ENCODE assay signal across 13 cellular contexts in the genomic region with DNA sequence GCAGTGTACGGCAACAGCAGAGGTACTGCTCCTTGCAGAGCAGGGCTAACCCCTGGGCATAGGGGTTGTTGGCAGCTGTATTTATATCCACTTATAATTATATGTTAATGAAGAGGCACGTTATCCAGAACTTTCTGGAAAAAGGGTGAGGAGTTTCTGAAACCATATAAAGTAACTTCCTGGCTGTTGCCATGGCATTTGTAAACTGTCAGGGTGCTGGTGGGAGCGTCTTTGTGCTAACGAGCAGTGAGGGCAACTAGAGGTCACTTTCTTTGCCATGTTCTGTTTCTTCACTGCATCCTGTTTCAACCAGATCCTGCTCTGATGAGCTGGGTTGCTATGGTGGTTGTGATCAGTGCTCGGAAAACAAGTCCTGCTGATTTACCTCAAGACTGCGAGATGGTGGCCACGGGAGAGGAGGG. TPM values are rescaled to one million over a fixed set of nuclear protein-coding genes. Genes with fewer than 3 reads are reported as not detected.
DNase-seq lines count a peak whose midpoint lies in the region; ATAC-seq and TF ChIP-seq lines count a peak whose summit lies in the region.
"Had no signal": no experiment of that assay in that cellular context is flagged by ENCODE, and none has a peak within 500 bp of the region (broad histone marks: within the 10 kb centered on the region; RNA-seq: fewer than 3 reads in every experiment).

No MANE protein-coding gene starts in this region.

- DNase-seq in activated CD4-positive, alpha-beta T cell treated with anti-CD3 and anti-CD28 coated beads for 36 hours = no peak
- no peak for DNase-seq in activated CD4-positive, alpha-beta T cell treated with anti-CD3 and anti-CD28 coated beads, Interleukin-2, amount 10 ng/mL, durations not matched to agents 7 days and 5 days
- DNase-seq in T-helper 1 cell (peak in 4 of 5 donors; percentile 9 to 28 (median 18)), fibroblast of the aortic adventitia (ENCODE audit: low read depth) (peak; percentile 19), HPDE6-E6E7 (ENCODE audit: extremely low spot score) (no peak), iPS-NIHi7 (ENCODE audit: extremely low spot score) (no peak)
- no peak for DNase-seq in stimulated activated effector memory CD8-positive, alpha-beta T cell treated with anti-CD3 and anti-CD28 coated beads, Interleukin-12 subunit alpha, Interleukin-12 subunit beta, amount 100 ng/mL, for 72 hours (ENCODE audit: low spot score in 2 of 2)
- DNase-seq: activated T-cell treated with anti-CD3 and anti-CD28 coated beads, Interleukin-2, amount 50 U/mL, for 48 hours; NCI-H1436 had no signal

- TF ChIP-seq CTCF in fibroblast of the aortic adventitia (IDR thresholded peaks at IDR 0.05; ENCODE audit: insufficient read depth, low read length) = no peak

- peaks cover 3% of the 10 kb centered on the region for H3K36me3 Mint-ChIP-seq in activated CD4-positive, alpha-beta T cell treated with anti-CD3 and anti-CD28 coated beads for 36 hours (ENCODE audit: low read depth)
- H3K36me3 Mint-ChIP-seq in activated CD4-positive, alpha-beta T cell treated with anti-CD3 and anti-CD28 coated beads, Interleukin-2, amount 10 ng/mL, durations not matched to agents 7 days and 5 days (ENCODE audit: low read depth) = no peaks in the 10 kb centered on the region
- no peaks in the 10 kb centered on the region for H3K36me3 Mint-ChIP-seq in stimulated activated effector memory CD8-positive, alpha-beta T cell treated with anti-CD3 and anti-CD28 coated beads, Interleukin-12 subunit alpha, Interleukin-12 subunit beta, amount 100 ng/mL, for 72 hours

- H3K27me3 Mint-ChIP-seq in activated CD4-positive, alpha-beta T cell treated with anti-CD3 and anti-CD28 coated beads for 36 hours = peaks cover 12% of the 10 kb centered on the region
- H3K27me3 Mint-ChIP-seq in activated CD4-positive, alpha-beta T cell treated with anti-CD3 and anti-CD28 coated beads, Interleukin-2, amount 10 ng/mL, durations not matched to agents 7 days and 5 days = peaks cover 5% of the 10 kb centered on the region

- H3K4me3 ChIP-seq in fibroblast of the aortic adventitia (ENCODE audit: low read depth, low read length) = no peak overlapping the region
- H3K4me3 ChIP-seq: A549, cardiac muscle cell had no signal

- H3K27ac Mint-ChIP-seq in activated CD4-positive, alpha-beta T cell treated with anti-CD3 and anti-CD28 coated beads for 36 hours = no peak overlapping the region
- H3K27ac Mint-ChIP-seq in activated CD4-positive, alpha-beta T cell treated with anti-CD3 and anti-CD28 coated beads, Interleukin-2, amount 10 ng/mL, durations not matched to agents 7 days and 5 days = no peak overlapping the region
- peak overlapping the region; percentile 70 for H3K27ac Mint-ChIP-seq in stimulated activated effector memory CD8-positive, alpha-beta T cell treated with anti-CD3 and anti-CD28 coated beads, Interleukin-12 subunit alpha, Interleukin-12 subunit beta, amount 100 ng/mL, for 72 hours

- ATAC-seq in activated CD4-positive, alpha-beta T cell treated with anti-CD3 and anti-CD28 coated beads for 36 hours = peak; percentile 8
- peak; percentile 56 for ATAC-seq in stimulated activated effector memory CD8-positive, alpha-beta T cell treated with anti-CD3 and anti-CD28 coated beads, Interleukin-12 subunit alpha, Interleukin-12 subunit beta, amount 100 ng/mL, for 72 hours
- ATAC-seq in HG03196 (IDR thresholded peaks at IDR 0.05; ENCODE audit: unreplicated experiment) = no peak
- ATAC-seq: A549, PC-3 had no signal

- H3K4me1 Mint-ChIP-seq in activated CD4-positive, alpha-beta T cell treated with anti-CD3 and anti-CD28 coated beads for 36 hours = peaks cover 9% of the 10 kb centered on the region
- peaks cover 4% of the 10 kb centered on the region for H3K4me1 Mint-ChIP-seq in activated CD4-positive, alpha-beta T cell treated with anti-CD3 and anti-CD28 coated beads, Interleukin-2, amount 10 ng/mL, durations not matched to agents 7 days and 5 days
- peaks cover 48% of the 10 kb centered on the region for H3K4me1 Mint-ChIP-seq in stimulated activated effector memory CD8-positive, alpha-beta T cell treated with anti-CD3 and anti-CD28 coated beads, Interleukin-12 subunit alpha, Interleukin-12 subunit beta, amount 100 ng/mL, for 72 hours

- POLR2A ChIA-PET in activated CD4-positive, alpha-beta T cell treated with anti-CD3 and anti-CD28 coated beads for 36 hours (lab: Charles Lee) = interaction anchor here (0.8 kb wide), 1 partner anchor 171 kb away, joined by 3 read pairs; no protein-coding TSS in a partner anchor
- POLR2A ChIA-PET in activated CD4-positive, alpha-beta T cell treated with anti-CD3 and anti-CD28 coated beads, Interleukin-2, amount 10 ng/mL, durations not matched to agents 7 days and 5 days (lab: Charles Lee) = no interaction called here

- peaks cover 5% of the 10 kb centered on the region for H3K9me3 Mint-ChIP-seq in activated CD4-positive, alpha-beta T cell treated with anti-CD3 and anti-CD28 coated beads for 36 hours (ENCODE audit: low read depth)
- H3K9me3 Mint-ChIP-seq in activated CD4-positive, alpha-beta T cell treated with anti-CD3 and anti-CD28 coated beads, Interleukin-2, amount 10 ng/mL, durations not matched to agents 7 days and 5 days = peaks cover 7% of the 10 kb centered on the region
- H3K9me3 Mint-ChIP-seq in stimulated activated effector memory CD8-positive, alpha-beta T cell treated with anti-CD3 and anti-CD28 coated beads, Interleukin-12 subunit alpha, Interleukin-12 subunit beta, amount 100 ng/mL, for 72 hours = peaks cover 4% of the 10 kb centered on the region

- no peak overlapping the region for H3K4me3 Mint-ChIP-seq in activated CD4-positive, alpha-beta T cell treated with anti-CD3 and anti-CD28 coated beads for 36 hours
- H3K4me3 Mint-ChIP-seq in activated CD4-positive, alpha-beta T cell treated with anti-CD3 and anti-CD28 coated beads, Interleukin-2, amount 10 ng/mL, durations not matched to agents 7 days and 5 days = no peak overlapping the region
- peak overlapping the region; percentile 39 for H3K4me3 Mint-ChIP-seq in stimulated activated effector memory CD8-positive, alpha-beta T cell treated with anti-CD3 and anti-CD28 coated beads, Interleukin-12 subunit alpha, Interleukin-12 subunit beta, amount 100 ng/mL, for 72 hours

- CTCF ChIA-PET in activated CD4-positive, alpha-beta T cell treated with anti-CD3 and anti-CD28 coated beads for 36 hours (lab: Charles Lee) = interaction anchor here (1.9 to 7.6 kb wide), 3 partner anchors 252 to 290 kb away, joined by 6 to 134 read pairs (median 6); no protein-coding TSS in a partner anchor
- CTCF ChIA-PET in activated CD4-positive, alpha-beta T cell treated with anti-CD3 and anti-CD28 coated beads, Interleukin-2, amount 10 ng/mL, durations not matched to agents 7 days and 5 days (lab: Charles Lee) = interaction anchor here (0.7 to 1.6 kb wide), 3 partner anchors 253 to 275 kb away, joined by 3 to 9 read pairs (median 3); no protein-coding TSS in a partner anchor

- intact Hi-C loops in activated CD4-positive, alpha-beta T cell treated with anti-CD3 and anti-CD28 coated beads for 36 hours (cut with DNase I, micrococcal nuclease) = no loop called here

RNA-seq across cellular contexts. Expression of a gene that starts 11.1 kb away (rescaled TPM):
- 10 to 100 TPM; 19.3 to 20.5 TPM for total RNA-seq in activated CD4-positive, alpha-beta T cell treated with anti-CD3 and anti-CD28 coated beads for 36 hours
- 10 to 100 TPM; 20.0 to 22.0 TPM for total RNA-seq in activated CD4-positive, alpha-beta T cell treated with anti-CD3 and anti-CD28 coated beads, Interleukin-2, amount 10 ng/mL, durations not matched to agents 7 days and 5 days
- 31.6 and 52.7 TPM in 2 replicates for total RNA-seq in fibroblast of the aortic adventitia (ENCODE audit: low replicate concordance)

Comparison
In these comparisons a context has a peak if more than half of its experiments do, and no peak if none do; other contexts are left out.
1. DNase-seq: peak in T-helper 1 cell (4 of 5) and fibroblast of the aortic adventitia (single experiment); none in activated CD4-positive, alpha-beta T cell treated with anti-CD3 and anti-CD28 coated beads for 36 hours (single experiment), activated CD4-positive, alpha-beta T cell treated with anti-CD3 and anti-CD28 coated beads, Interleukin-2, amount 10 ng/mL, durations not matched to agents 7 days and 5 days (single experiment), stimulated activated effector memory CD8-positive, alpha-beta T cell treated with anti-CD3 and anti-CD28 coated beads, Interleukin-12 subunit alpha, Interleukin-12 subunit beta, amount 100 ng/mL, for 72 hours (0 of 2), HPDE6-E6E7 (single experiment) and iPS-NIHi7 (single experiment).